In genomic region chr2:158690823-158691222, GRCh38 we compare ENCODE assay signal across 32 cellular contexts.
"Had no signal": no experiment of that assay in that cellular context is flagged by ENCODE, and none has a peak within 500 bp of the region (broad histone marks: within the 10 kb centered on the region; RNA-seq: fewer than 3 reads in every experiment).

No MANE protein-coding gene starts in this region.

- H3K4me1 Mint-ChIP-seq: activated B cell treated with CpG ODN at 0.5 μM for 24 hours; activated naive CD8-positive, alpha-beta T cell treated with anti-CD3 and anti-CD28 coated beads, Interleukin-2, amount 10 ng/mL, durations not matched to agents 7 days and 5 days; activated T-helper 17 cell treated with anti-CD3 and anti-CD28 coated beads, Interleukin-2, amount 50 U/mL, for 72 hours; T-helper 17 cell had no signal

- H3K4me3 Mint-ChIP-seq: activated B cell treated with CpG ODN at 0.5 μM for 24 hours; activated CD8-positive, alpha-beta T cell treated with anti-CD3 and anti-CD28 coated beads for 36 hours; activated naive CD8-positive, alpha-beta T cell treated with anti-CD3 and anti-CD28 coated beads, Interleukin-2, amount 10 ng/mL, durations not matched to agents 7 days and 5 days; activated T-cell treated with anti-CD3 and anti-CD28 coated beads, Interleukin-2, amount 50 U/mL, for 4 hours; activated T-helper 17 cell treated with anti-CD3 and anti-CD28 coated beads, Interleukin-2, amount 50 U/mL, for 72 hours; brain; T-helper 17 cell; T-helper 2 cell treated with Interferon-gamma antibody and Interleukin-4, amounts not matched to agents 5 μg/mL and 100 μg/mL, for 36 hours had no signal

- DNase-seq: activated B cell treated with CpG ODN at 0.5 μM for 24 hours; activated CD4-positive, alpha-beta T cell treated with anti-CD3 and anti-CD28 coated beads for 48 hours; activated CD4-positive, alpha-beta T cell treated with anti-CD3 and anti-CD28 coated beads, Interleukin-2, amount 50 U/mL, for 1 hour; activated CD4-positive, alpha-beta T cell treated with anti-CD3 and anti-CD28 coated beads, Interleukin-2, amount 50 U/mL, for 48 hours; activated CD8-positive, alpha-beta memory T cell treated with anti-CD3 and anti-CD28 coated beads for 24 hours; activated CD8-positive, alpha-beta T cell treated with anti-CD3 and anti-CD28 coated beads for 36 hours; activated effector memory CD4-positive, alpha-beta T cell treated with Interleukin-2 at 50 U/mL for 16 hours; activated gamma-delta T cell treated with Interleukin-2 at 50 U/mL for 16 hours; activated naive CD4-positive, alpha-beta T cell treated with Interleukin-2 at 50 U/mL for 16 hours; activated naive CD8-positive, alpha-beta T cell treated with anti-CD3 and anti-CD28 coated beads, Interleukin-2, amount 10 ng/mL, durations not matched to agents 7 days and 5 days; activated T-cell treated with anti-CD3 and anti-CD28 coated beads, Interleukin-2, amount 50 U/mL, for 4 hours; central memory CD4-positive, alpha-beta T cell; cerebellar nuclear complex; colonic mucosa; effector CD8-positive, alpha-beta T cell; foreskin keratinocyte; gastrocnemius medialis; glutamatergic neuron; heart left ventricle; T-helper 1 cell; T-helper 17 cell; T1000; WERI-Rb-1 had no signal

- H3K9me3 Mint-ChIP-seq: activated B cell treated with CpG ODN at 0.5 μM for 24 hours; activated CD8-positive, alpha-beta T cell treated with anti-CD3 and anti-CD28 coated beads for 36 hours; activated naive CD4-positive, alpha-beta T cell treated with anti-CD3 and anti-CD28 coated beads, Interleukin-2, amount 50 U/mL, for 72 hours; activated naive CD8-positive, alpha-beta T cell treated with anti-CD3 and anti-CD28 coated beads, Interleukin-2, amount 10 ng/mL, durations not matched to agents 7 days and 5 days; activated T-cell treated with anti-CD3 and anti-CD28 coated beads, Interleukin-2, amount 50 U/mL, for 4 hours; activated T-helper 17 cell treated with anti-CD3 and anti-CD28 coated beads, Interleukin-2, amount 50 U/mL, for 72 hours; T-helper 2 cell treated with Interferon-gamma antibody and Interleukin-4, amounts not matched to agents 5 μg/mL and 100 μg/mL, for 36 hours had no signal

- H3K36me3 Mint-ChIP-seq: activated naive CD4-positive, alpha-beta T cell treated with anti-CD3 and anti-CD28 coated beads, Interleukin-2, amount 50 U/mL, for 72 hours; activated naive CD8-positive, alpha-beta T cell treated with anti-CD3 and anti-CD28 coated beads, Interleukin-2, amount 10 ng/mL, durations not matched to agents 7 days and 5 days; brain had no signal

- H3K36me3 ChIP-seq: ascending aorta, breast epithelium, cardiac muscle cell, colonic mucosa, gastrocnemius medialis, heart left ventricle, WERI-Rb-1 had no signal

- H3K27ac ChIP-seq: ascending aorta, breast epithelium, cardiac muscle cell, colonic mucosa, foreskin keratinocyte, gastrocnemius medialis, heart left ventricle, WERI-Rb-1 had no signal

- H3K27ac Mint-ChIP-seq: activated B cell treated with CpG ODN at 0.5 μM for 24 hours; activated CD8-positive, alpha-beta T cell treated with anti-CD3 and anti-CD28 coated beads for 36 hours; activated naive CD4-positive, alpha-beta T cell treated with anti-CD3 and anti-CD28 coated beads, Interleukin-2, amount 50 U/mL, for 72 hours; activated naive CD8-positive, alpha-beta T cell treated with anti-CD3 and anti-CD28 coated beads, Interleukin-2, amount 10 ng/mL, durations not matched to agents 7 days and 5 days; activated T-helper 17 cell treated with anti-CD3 and anti-CD28 coated beads, Interleukin-2, amount 50 U/mL, for 72 hours; brain; T-helper 17 cell; T-helper 2 cell treated with Interferon-gamma antibody and Interleukin-4, amounts not matched to agents 5 μg/mL and 100 μg/mL, for 36 hours had no signal

- H3K4me3 ChIP-seq: ascending aorta, breast epithelium, cardiac muscle cell, colonic mucosa, gastrocnemius medialis, heart left ventricle had no signal

- H3K4me1 ChIP-seq: ascending aorta, breast epithelium, colonic mucosa, foreskin keratinocyte, gastrocnemius medialis had no signal

- ATAC-seq: activated CD4-positive, CD25-positive, alpha-beta regulatory T cell treated with anti-CD3 and anti-CD28 coated beads, Interleukin-2, amount 50 U/mL, for 24 hours; activated CD8-positive, alpha-beta T cell treated with anti-CD3 and anti-CD28 coated beads for 36 hours; activated naive CD4-positive, alpha-beta T cell treated with anti-CD3 and anti-CD28 coated beads, Interleukin-2, amount 50 U/mL, for 72 hours; activated T-cell treated with anti-CD3 and anti-CD28 coated beads, Interleukin-2, amount 50 U/mL, for 4 hours; activated T-helper 17 cell treated with anti-CD3 and anti-CD28 coated beads, Interleukin-2, amount 50 U/mL, for 72 hours; esophagus mucosa; foreskin keratinocyte; gastrocnemius medialis; heart left ventricle; T-helper 17 cell had no signal

- H3K27me3 Mint-ChIP-seq: activated B cell treated with CpG ODN at 0.5 μM for 24 hours had no signal

- H3K27me3 ChIP-seq: ascending aorta, breast epithelium, cardiac muscle cell, colonic mucosa, gastrocnemius medialis, heart left ventricle had no signal

- H3K9me3 ChIP-seq: ascending aorta, breast epithelium, colonic mucosa, gastrocnemius medialis, heart left ventricle had no signal
